8 cellular contexts compared by ENCODE assay signal in the genomic region with DNA sequence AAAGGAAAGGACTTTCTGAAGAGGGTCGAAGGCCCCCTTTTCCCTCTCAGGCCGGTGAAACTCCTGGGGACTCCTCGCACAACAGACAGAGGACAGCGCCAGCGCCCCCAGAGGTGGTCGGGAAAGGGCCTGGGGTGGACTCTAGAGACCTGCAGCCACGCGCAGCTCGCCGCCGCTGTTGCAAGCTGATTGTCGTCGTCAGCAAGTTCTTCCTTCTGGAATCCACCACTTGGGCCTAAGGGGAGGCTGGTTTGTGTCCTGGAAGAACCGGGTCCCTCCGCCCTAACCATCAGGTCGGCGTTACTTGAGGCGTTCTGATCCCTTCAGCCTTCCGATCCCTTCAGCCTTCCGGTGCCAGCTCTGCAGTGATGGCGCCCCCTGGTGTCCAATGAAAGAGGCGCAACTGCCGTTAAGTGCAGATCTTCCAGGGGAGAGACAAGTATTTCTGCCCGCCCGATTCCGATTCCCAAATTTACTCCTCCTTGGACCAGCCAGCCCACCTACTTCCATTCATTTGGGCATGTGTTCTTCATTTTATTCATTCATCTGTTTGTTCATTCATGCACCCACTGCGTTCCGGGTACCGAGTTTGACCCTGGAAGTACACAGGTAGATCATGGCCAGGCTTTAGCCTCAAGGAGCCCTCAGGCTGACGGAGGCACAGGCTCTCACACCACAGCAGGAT.
DNase-seq lines count a peak whose midpoint lies in the region; ATAC-seq and TF ChIP-seq lines count a peak whose summit lies in the region.

No MANE protein-coding gene starts in this region.

- TF ChIP-seq CTCF in OCI-LY1 (IDR thresholded peaks at IDR 0.05; ENCODE audit: low read length): peak; percentile 91

- CTCF ChIA-PET in naive thymus-derived CD4-positive, alpha-beta T cell (lab: Charles Lee): interaction anchor here (0.7 to 3.7 kb wide), 12 partner anchors 10 to 1774 kb away, joined by 3 to 30 read pairs (median 4); partner anchors contain the start of gene SEC13

- peak; percentile 77 to 80 for ATAC-seq in activated T-cell treated with anti-CD3 and anti-CD28 coated beads, Interleukin-2, amount 50 U/mL, for 4 hours
- peak; percentile 72 for ATAC-seq in naive thymus-derived CD4-positive, alpha-beta T cell
- ATAC-seq in HG03457 (IDR thresholded peaks at IDR 0.05; ENCODE audit: unreplicated experiment): no peak

- H3K4me1 Mint-ChIP-seq in activated T-cell treated with anti-CD3 and anti-CD28 coated beads, Interleukin-2, amount 50 U/mL, for 4 hours (ENCODE audit: low read depth): peaks cover 3% of the 10 kb centered on the region
- peaks cover 3 to 16% (median 9%) of the 10 kb centered on the region in 7 donors for H3K4me1 Mint-ChIP-seq in naive thymus-derived CD4-positive, alpha-beta T cell

- H3K36me3 Mint-ChIP-seq in activated T-cell treated with anti-CD3 and anti-CD28 coated beads, Interleukin-2, amount 50 U/mL, for 4 hours (ENCODE audit: insufficient read depth): no peaks in the 10 kb centered on the region
- peaks cover 0 to 4% (median 0%) of the 10 kb centered on the region in 5 donors for H3K36me3 Mint-ChIP-seq in naive thymus-derived CD4-positive, alpha-beta T cell

- no peak overlapping the region for H3K4me3 Mint-ChIP-seq in activated T-cell treated with anti-CD3 and anti-CD28 coated beads, Interleukin-2, amount 50 U/mL, for 4 hours
- H3K4me3 Mint-ChIP-seq in naive thymus-derived CD4-positive, alpha-beta T cell: peak overlapping the region; percentile 9 to 74 (median 51)

- H3K27ac Mint-ChIP-seq in naive thymus-derived CD4-positive, alpha-beta T cell: peak overlapping the region in 1 of 9 donors; percentile 51

- intact Hi-C loops in naive thymus-derived CD4-positive, alpha-beta T cell (cut with micrococcal nuclease): loop anchor here (1.0 to 10.0 kb wide), 4 partner anchors 321 to 1767 kb away; partner anchors contain the start of gene RPUSD3 (in 1 of the 2)

- H3F3A ChIP-seq in OCI-LY1 (ENCODE audit: insufficient read depth, low read length): no peaks in the 10 kb centered on the region

- H3K4me1 ChIP-seq in OCI-LY1 (ENCODE audit: insufficient read depth, low read length, severe bottlenecking): no peaks in the 10 kb centered on the region
- peaks cover 0 to 6% of the 10 kb centered on the region in 2 donors for H3K4me1 ChIP-seq in naive thymus-derived CD4-positive, alpha-beta T cell (ENCODE audit: control insufficient read depth in 2 of 2, insufficient read depth in 2 of 2, low read length in 2 of 2)

- no peaks in the 10 kb centered on the region for H3K9me3 ChIP-seq in OCI-LY1 (ENCODE audit: low read length)
- peaks cover 0 to 3% (median under 1%) of the 10 kb centered on the region in 3 experiments for H3K9me3 ChIP-seq in naive thymus-derived CD4-positive, alpha-beta T cell (ENCODE audit: control insufficient read depth in 2 of 3, low read length in 3 of 3)

- no peak overlapping the region for H3K27ac ChIP-seq in OCI-LY1 (ENCODE audit: low read depth, low read length, poor library complexity, severe bottlenecking)
- H3K27ac ChIP-seq in naive thymus-derived CD4-positive, alpha-beta T cell (ENCODE audit: low read depth, low read length): no peak overlapping the region

- H3K27me3 Mint-ChIP-seq in activated T-cell treated with anti-CD3 and anti-CD28 coated beads, Interleukin-2, amount 50 U/mL, for 4 hours (ENCODE audit: low read depth): peaks cover 61% of the 10 kb centered on the region
- peaks cover 28 to 72% (median 53%) of the 10 kb centered on the region in 5 donors for H3K27me3 Mint-ChIP-seq in naive thymus-derived CD4-positive, alpha-beta T cell

- no peak overlapping the region for H3K4me3 ChIP-seq in OCI-LY1 (ENCODE audit: low read depth, low read length, poor library complexity, severe bottlenecking)
- peak overlapping the region; percentile 32 for H3K4me3 ChIP-seq in naive thymus-derived CD4-positive, alpha-beta T cell (ENCODE audit: low read length)

- no peaks in the 10 kb centered on the region for H3K27me3 ChIP-seq in OCI-LY1 (ENCODE audit: insufficient read depth, low read length)
- peaks cover 0 to 10% of the 10 kb centered on the region in 2 donors for H3K27me3 ChIP-seq in naive thymus-derived CD4-positive, alpha-beta T cell (ENCODE audit: control insufficient read depth in 2 of 2, insufficient read depth in 2 of 2, low read length in 2 of 2)

- DNase-seq in COR-L47 (lab: John Stamatoyannopoulos, UW): peak; percentile 32
- DNase-seq in HPDE6-E6E7 (ENCODE audit: extremely low spot score): peak; percentile 2
- peak; percentile 68 for DNase-seq in activated T-cell treated with anti-CD3 and anti-CD28 coated beads, Interleukin-2, amount 50 U/mL, for 4 hours
- DNase-seq in fibroblast of gingiva (ENCODE audit: low read depth): peak; percentile 51
- DNase-seq in naive thymus-derived CD4-positive, alpha-beta T cell: peak; percentile 31 to 76 (median 58)
- peak; percentile 37 to 42 for DNase-seq in stimulated activated CD8-positive, alpha-beta memory T cell treated with anti-CD3 and anti-CD28 coated beads, Interleukin-7, amount 100 ng/mL, for 4 hours (ENCODE audit: low read depth in 2 of 2)

- no peak overlapping the region for H3K9ac ChIP-seq in OCI-LY1 (ENCODE audit: low read length)

- POLR2A ChIA-PET in naive thymus-derived CD4-positive, alpha-beta T cell (lab: Charles Lee): no interaction called here

- peak overlapping the region; percentile 42 for H3K4me2 ChIP-seq in OCI-LY1 (ENCODE audit: low read length)

- no peaks in the 10 kb centered on the region for H3K9me2 ChIP-seq in OCI-LY1 (ENCODE audit: low read depth, low read length)

- no peak overlapping the region for H2AFZ ChIP-seq in OCI-LY1 (ENCODE audit: low read length)

- no peaks in the 10 kb centered on the region for H4K20me1 ChIP-seq in OCI-LY1 (ENCODE audit: insufficient read depth, low read length)

- no peaks in the 10 kb centered on the region for H3K36me3 ChIP-seq in OCI-LY1 (ENCODE audit: insufficient read depth, low read length)
- no peaks in the 10 kb centered on the region for H3K36me3 ChIP-seq in naive thymus-derived CD4-positive, alpha-beta T cell (ENCODE audit: control insufficient read depth in 2 of 3, insufficient read depth in 3 of 3, low read length in 3 of 3)

- H3K79me2 ChIP-seq in OCI-LY1 (ENCODE audit: insufficient read depth, low read length): no peaks in the 10 kb centered on the region

- H3K9me3 Mint-ChIP-seq in activated T-cell treated with anti-CD3 and anti-CD28 coated beads, Interleukin-2, amount 50 U/mL, for 4 hours: peaks cover 6% of the 10 kb centered on the region
- H3K9me3 Mint-ChIP-seq in naive thymus-derived CD4-positive, alpha-beta T cell: peaks cover 0 to 8% (median 5%) of the 10 kb centered on the region in 11 donors

Comparison
In these comparisons a context has a peak if more than half of its experiments do, and no peak if none do; other contexts are left out.
1. DNase-seq: peak in every context shown above with its lines; median percentile 68 in activated T-cell treated with anti-CD3 and anti-CD28 coated beads, Interleukin-2, amount 50 U/mL, for 4 hours; 58 in naive thymus-derived CD4-positive, alpha-beta T cell; 51 in fibroblast of gingiva; 40 in stimulated activated CD8-positive, alpha-beta memory T cell treated with anti-CD3 and anti-CD28 coated beads, Interleukin-7, amount 100 ng/mL, for 4 hours; 32 in COR-L47; 2 in HPDE6-E6E7.